ENCODE assay signal across 25 cellular contexts in the genomic region with DNA sequence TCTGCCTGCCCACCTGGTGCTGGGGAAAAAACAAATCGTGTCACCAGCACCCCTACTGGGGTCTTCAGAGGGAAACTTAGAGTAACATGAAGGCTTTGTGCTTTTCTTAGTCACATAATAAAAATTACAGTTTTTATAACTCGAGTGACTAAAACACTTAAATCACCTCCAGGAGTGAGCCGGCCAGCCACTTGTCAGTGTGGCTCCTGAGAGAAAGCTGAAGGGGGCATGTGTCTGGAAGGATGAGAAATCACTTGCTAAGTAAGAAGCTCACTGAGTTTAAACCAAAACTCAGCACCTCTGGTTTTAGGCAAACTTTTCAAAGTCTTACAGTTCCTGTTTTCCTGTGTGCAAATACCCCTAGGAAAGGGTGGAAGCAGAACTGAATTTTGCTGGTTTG.
DNase-seq lines count a peak whose midpoint lies in the region; TF ChIP-seq lines count a peak whose summit lies in the region.
"Had no signal": no experiment of that assay in that cellular context is flagged by ENCODE, and none has a peak within 500 bp of the region (broad histone marks: within the 10 kb centered on the region; RNA-seq: fewer than 3 reads in every experiment).

No MANE protein-coding gene starts in this region.

- POLR2A ChIA-PET in HEK293 (lab: Yijun Ruan, JAX) = no interaction called here

- no peak overlapping the region for H2AFZ ChIP-seq in neural progenitor cell (replicated peaks)

- no peak overlapping the region for H3K9ac ChIP-seq in neural progenitor cell
- H3K9ac ChIP-seq: BLaER1 had no signal

- no peak overlapping the region for H3K4me2 ChIP-seq in neural progenitor cell
- H3K4me2 ChIP-seq: BLaER1 had no signal

- intact Hi-C loops in thyroid gland (cut with DNase I) (no loop called here), spleen (cut with DNase I; ENCODE audit: low total_unique reads) (no loop called here)

- H3K36me3 Mint-ChIP-seq in neural progenitor cell = no peaks in the 10 kb centered on the region
- H3K36me3 Mint-ChIP-seq: CD4-positive, alpha-beta memory T cell; CD4-positive, CD25-positive, alpha-beta regulatory T cell; CD8-positive, alpha-beta memory T cell had no signal

- 26 to 27% methylated on average over 3 of the region's 3 CpGs for WGBS in thyroid gland, 2 donors
- 55 to 69% (median 58%) methylated on average over 3 of the region's 3 CpGs for WGBS in spleen, 5 donors

- peaks cover 38% of the 10 kb centered on the region for H3K4me1 Mint-ChIP-seq in neural progenitor cell
- H3K4me1 Mint-ChIP-seq: CD14-positive monocyte; CD4-positive, alpha-beta memory T cell; CD4-positive, CD25-positive, alpha-beta regulatory T cell; CD8-positive, alpha-beta memory T cell had no signal

- no peaks in the 10 kb centered on the region for H3K4me1 ChIP-seq in HEK293 (ENCODE audit: control insufficient read depth, insufficient read depth, low read length)
- no peaks in the 10 kb centered on the region for H3K4me1 ChIP-seq in neural progenitor cell
- peaks cover 4 to 30% of the 10 kb centered on the region in 2 donors for H3K4me1 ChIP-seq in thyroid gland
- H3K4me1 ChIP-seq in spleen = no peaks in the 10 kb centered on the region
- H3K4me1 ChIP-seq: BE2C, BLaER1 had no signal

- H3K4me3 ChIP-seq in HEK293 (ENCODE audit: low read depth, low read length) (no peak overlapping the region), neural progenitor cell (no peak overlapping the region), thyroid gland (replicated peaks in 1 of 3) (no peak overlapping the region), spleen (no peak overlapping the region)
- H3K4me3 ChIP-seq: BLaER1, GM12878 had no signal

- H3K9me3 ChIP-seq in HEK293 (ENCODE audit: control insufficient read depth, insufficient read depth, low read depth, low read length) = no peaks in the 10 kb centered on the region
- no peaks in the 10 kb centered on the region for H3K9me3 ChIP-seq in KOPT-K1 (ENCODE audit: insufficient read depth, low read length, poor library complexity, severe bottlenecking)
- H3K9me3 ChIP-seq in neural progenitor cell (ENCODE audit: low read depth) = no peaks in the 10 kb centered on the region
- no peaks in the 10 kb centered on the region for H3K9me3 ChIP-seq in thyroid gland
- H3K9me3 ChIP-seq in spleen = no peaks in the 10 kb centered on the region
- H3K9me3 ChIP-seq: BE2C, BLaER1 had no signal

- H3K27ac ChIP-seq in HEK293 (ENCODE audit: extremely low read depth, low read depth, low read length) (no peak overlapping the region), KOPT-K1 (ENCODE audit: low read depth, low read length, poor library complexity, severe bottlenecking) (peak overlapping the region; percentile 33), neural progenitor cell (no peak overlapping the region), thyroid gland (peak overlapping the region; percentile 1 to 53 (median 8)), spleen (no peak overlapping the region)
- H3K27ac ChIP-seq: BLaER1 had no signal

- TF ChIP-seq CTCF in HEK293 (tag by site-specific recombination; IDR thresholded peaks at IDR 0.05) (no peak), neural progenitor cell (IDR thresholded peaks at IDR 0.05) (no peak), thyroid gland (IDR thresholded peaks at IDR 0.05) (peak in 1 of 6 experiments; percentile 10), spleen (IDR thresholded peaks at IDR 0.05 in 8 of 11, conservative IDR thresholded peaks at IDR 0.05 in 3 of 11) (no peak)

- CTCF ChIA-PET in HEK293 (lab: Yijun Ruan, JAX) = no interaction called here

- TF ChIP-seq POLR2A in thyroid gland (IDR thresholded peaks at IDR 0.05) = no peak
- TF ChIP-seq POLR2A in spleen (IDR thresholded peaks at IDR 0.05) = no peak

- no peak overlapping the region for H3K27ac Mint-ChIP-seq in neural progenitor cell
- H3K27ac Mint-ChIP-seq: CD14-positive monocyte; CD4-positive, alpha-beta memory T cell; CD4-positive, CD25-positive, alpha-beta regulatory T cell; CD8-positive, alpha-beta memory T cell had no signal

- peaks cover 2% of the 10 kb centered on the region for H3K9me3 Mint-ChIP-seq in neural progenitor cell
- H3K9me3 Mint-ChIP-seq: CD4-positive, alpha-beta memory T cell; CD8-positive, alpha-beta memory T cell had no signal

- H3K79me2 ChIP-seq in neural progenitor cell (ENCODE audit: low read depth) = no peaks in the 10 kb centered on the region

- peak overlapping the region; percentile 2 for H3K4me3 Mint-ChIP-seq in neural progenitor cell
- H3K4me3 Mint-ChIP-seq: CD14-positive monocyte; CD4-positive, alpha-beta memory T cell; CD4-positive, CD25-positive, alpha-beta regulatory T cell; CD8-positive, alpha-beta memory T cell had no signal

- no peaks in the 10 kb centered on the region for H3F3A ChIP-seq in neural progenitor cell (ENCODE audit: low read depth)

- no peak for DNase-seq in neural progenitor cell (ENCODE audit: low spot score)
- peak; percentile 57 to 65 for DNase-seq in thyroid gland
- no peak for DNase-seq in activated T-cell treated with anti-CD3 and anti-CD28 coated beads, Interleukin-2, amount 50 U/mL, for 1 hour
- no peak for DNase-seq in spleen
- no peak for DNase-seq in HuH-7.5 (ENCODE audit: low spot score)
- DNase-seq: 8988T; ACHN; BE2C; C1 segment of cervical spinal cord; CD4-positive, alpha-beta memory T cell; CD4-positive, CD25-positive, alpha-beta regulatory T cell; CD8-positive, alpha-beta memory T cell; COR-L47; DMS 273 treated with DMSO at 0.1 percent for 48 hours; DMS153; DMS53; DMS79; DND-41; EL; GDM1 had no signal

- peaks cover 3% of the 10 kb centered on the region for H3K27me3 ChIP-seq in neural progenitor cell
- H3K27me3 ChIP-seq in thyroid gland = no peaks in the 10 kb centered on the region
- no peaks in the 10 kb centered on the region for H3K27me3 ChIP-seq in spleen (replicated peaks in 1 of 7)
- H3K27me3 ChIP-seq: BE2C, BLaER1 had no signal

- H3K36me3 ChIP-seq in HEK293 (ENCODE audit: control insufficient read depth in 2 of 2, insufficient read depth in 1 of 2, low read length in 2 of 2) = no peaks in the 10 kb centered on the region
- H3K36me3 ChIP-seq in KOPT-K1 (ENCODE audit: insufficient read depth, low read length) = peaks cover 15% of the 10 kb centered on the region
- no peaks in the 10 kb centered on the region for H3K36me3 ChIP-seq in neural progenitor cell
- H3K36me3 ChIP-seq in thyroid gland = no peaks in the 10 kb centered on the region
- H3K36me3 ChIP-seq in spleen = no peaks in the 10 kb centered on the region
- H3K36me3 ChIP-seq: BE2C, BLaER1 had no signal

- H4K20me1 ChIP-seq in neural progenitor cell (ENCODE audit: low read depth) = no peaks in the 10 kb centered on the region
- H4K20me1 ChIP-seq: BLaER1 had no signal

- peaks cover under 1% of the 10 kb centered on the region for H3K27me3 Mint-ChIP-seq in neural progenitor cell (ENCODE audit: insufficient read depth, low read depth)
- H3K27me3 Mint-ChIP-seq: CD4-positive, alpha-beta memory T cell; CD4-positive, CD25-positive, alpha-beta regulatory T cell; CD8-positive, alpha-beta memory T cell had no signal

TF ChIP-seq in HEK293, 187 proteins besides CTCF, POLR2A, EP300 and RAD21:
- TF ChIP-seq, protein P1, sequence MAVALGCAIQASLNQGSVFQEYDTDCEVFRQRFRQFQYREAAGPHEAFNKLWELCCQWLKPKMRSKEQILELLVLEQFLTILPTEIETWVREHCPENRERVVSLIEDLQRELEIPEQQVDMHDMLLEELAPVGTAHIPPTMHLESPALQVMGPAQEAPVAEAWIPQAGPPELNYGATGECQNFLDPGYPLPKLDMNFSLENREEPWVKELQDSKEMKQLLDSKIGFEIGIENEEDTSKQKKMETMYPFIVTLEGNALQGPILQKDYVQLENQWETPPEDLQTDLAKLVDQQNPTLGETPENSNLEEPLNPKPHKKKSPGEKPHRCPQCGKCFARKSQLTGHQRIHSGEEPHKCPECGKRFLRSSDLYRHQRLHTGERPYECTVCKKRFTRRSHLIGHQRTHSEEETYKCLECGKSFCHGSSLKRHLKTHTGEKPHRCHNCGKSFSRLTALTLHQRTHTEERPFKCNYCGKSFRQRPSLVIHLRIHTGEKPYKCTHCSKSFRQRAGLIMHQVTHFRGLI (tag by site-specific recombination; IDR thresholded peaks at IDR 0.05) = no peak
- TF ChIP-seq ZIC2 (tag by site-specific recombination; IDR thresholded peaks at IDR 0.05) (0 out of 2 replicates have a peak, but pooled peaks have one; percentile 13), SP7 (tag by site-specific recombination; IDR thresholded peaks at IDR 0.05) (no peak)
TF ChIP-seq in HEK293: peak in this region for 1.

Comparison
In these comparisons a context has a peak if more than half of its experiments do, and no peak if none do; other contexts are left out.
1. H3K27ac ChIP-seq: peak in KOPT-K1 (single experiment) and thyroid gland (3 of 3); none in HEK293 (single experiment), neural progenitor cell (single experiment) and spleen (0 of 8).
2. DNase-seq: peak in thyroid gland (2 of 2); none in neural progenitor cell (single experiment), activated T-cell treated with anti-CD3 and anti-CD28 coated beads, Interleukin-2, amount 50 U/mL, for 1 hour (single experiment), spleen (single experiment) and HuH-7.5 (single experiment).